In genomic region chr12:89962648-89963047, GRCh38 we compare ENCODE assay signal across 12 cellular contexts.
DNase-seq lines count a peak whose midpoint lies in the region; ATAC-seq and TF ChIP-seq lines count a peak whose summit lies in the region.
"Had no signal": no experiment of that assay in that cellular context is flagged by ENCODE, and none has a peak within 500 bp of the region (broad histone marks: within the 10 kb centered on the region; RNA-seq: fewer than 3 reads in every experiment).

No MANE protein-coding gene starts in this region.

- no peaks in the 10 kb centered on the region for H3K36me3 ChIP-seq in hepatocyte (replicated peaks; ENCODE audit: insufficient read depth, low read depth)
- H3K36me3 ChIP-seq: ascending aorta, vagina had no signal

- H3K27me3 ChIP-seq in hepatocyte = no peaks in the 10 kb centered on the region
- H3K27me3 ChIP-seq: ascending aorta, vagina had no signal

- WGBS in hepatocyte (ENCODE audit: low lambda C conversion rate, missing lambda C conversion rate) = 84% methylated on average over 4 of the region's 4 CpGs

- H3K27ac ChIP-seq in 22Rv1 = no peak overlapping the region
- H3K27ac ChIP-seq in hepatocyte = no peak overlapping the region
- H3K27ac ChIP-seq: ascending aorta, vagina had no signal

- DNase-seq in ELR (ENCODE audit: low read depth) = peak; percentile 38
- peak; percentile 7 for DNase-seq in RKO (ENCODE audit: low spot score)
- no peak for DNase-seq in hepatocyte (ENCODE audit: low spot score)
- DNase-seq in NCI-H1436 treated with DMSO at 0.1 percent for 48 hours (lab: John Stamatoyannopoulos, UW) = no peak
- DNase-seq: CD8-positive, alpha-beta memory T cell; right cardiac atrium had no signal

- ATAC-seq in HG02884 (IDR thresholded peaks at IDR 0.05; ENCODE audit: unreplicated experiment) = no peak
- ATAC-seq in HG03135 (IDR thresholded peaks at IDR 0.05; ENCODE audit: unreplicated experiment) = no peak
- ATAC-seq in HG03025 (IDR thresholded peaks at IDR 0.05; ENCODE audit: low FRiP score, unreplicated experiment) = no peak
- ATAC-seq: right cardiac atrium had no signal

- no peaks in the 10 kb centered on the region for H3K79me2 ChIP-seq in hepatocyte

- TF ChIP-seq CTCF in 22Rv1 (IDR thresholded peaks at IDR 0.05) = peak; percentile 44
- peak; percentile 10 for TF ChIP-seq CTCF in hepatocyte (IDR thresholded peaks at IDR 0.05; ENCODE audit: poor library complexity)

- H3K4me2 ChIP-seq in hepatocyte = no peak overlapping the region

- no peaks in the 10 kb centered on the region for H3K9me2 ChIP-seq in hepatocyte (replicated peaks; ENCODE audit: insufficient read depth)

- peaks cover 7% of the 10 kb centered on the region for H3K4me1 ChIP-seq in hepatocyte (ENCODE audit: insufficient read depth)
- H3K4me1 ChIP-seq: ascending aorta had no signal

- H4K20me1 ChIP-seq in hepatocyte (ENCODE audit: insufficient read depth, poor library complexity, severe bottlenecking) = no peaks in the 10 kb centered on the region

- H3K4me3 ChIP-seq in hepatocyte = no peak overlapping the region
- H3K4me3 ChIP-seq: ascending aorta, vagina had no signal

- no peak overlapping the region for H2AFZ ChIP-seq in hepatocyte

- no peaks in the 10 kb centered on the region for H3K9me3 ChIP-seq in hepatocyte (ENCODE audit: low read depth)
- H3K9me3 ChIP-seq: ascending aorta, vagina had no signal

Comparison
In these comparisons a context has a peak if more than half of its experiments do, and no peak if none do; other contexts are left out.
1. DNase-seq: peak in ELR (single experiment) and RKO (single experiment); none in hepatocyte (single experiment) and NCI-H1436 treated with DMSO at 0.1 percent for 48 hours (single experiment).